Comparison of ENCODE assay signal across 10 cellular contexts in genomic region chr3:10437995-10438901, GRCh38.
A peak's percentile ranks its signal among the peaks of the same experiment; 100 is the strongest.
DNase-seq lines count a peak whose midpoint lies in the region; ATAC-seq and TF ChIP-seq lines count a peak whose summit lies in the region.
"Had no signal": no experiment of that assay in that cellular context is flagged by ENCODE, and none has a peak within 500 bp of the region (broad histone marks: within the 10 kb centered on the region; RNA-seq: fewer than 3 reads in every experiment).

No MANE protein-coding gene starts in this region.

- no peaks in the 10 kb centered on the region for H3K4me1 ChIP-seq in foreskin keratinocyte
- H3K4me1 ChIP-seq: thyroid gland had no signal

- H3K4me1 Mint-ChIP-seq in T-cell (peaks cover 32 to 36% (median 36%) of the 10 kb centered on the region in 3 donors), MCF 10A (ENCODE audit: insufficient read depth, unreplicated experiment) (no peaks in the 10 kb centered on the region)
- peaks cover 42% of the 10 kb centered on the region for H3K4me1 Mint-ChIP-seq in stimulated activated naive CD8-positive, alpha-beta T cell treated with anti-CD3 and anti-CD28 coated beads, Interleukin-15, Interleukin-2, amounts not matched to agents 100 ng/mL and 50 ng/mL, for 24 hours (ENCODE audit: low read depth)

- TF ChIP-seq CTCF in foreskin keratinocyte (conservative IDR thresholded peaks at IDR 0.05), result no peak
- no peak for TF ChIP-seq CTCF in MCF 10A (IDR thresholded peaks at IDR 0.05; ENCODE audit: unreplicated experiment)

- ATAC-seq in activated naive CD4-positive, alpha-beta T cell treated with anti-CD3 and anti-CD28 coated beads, Interleukin-2, amount 50 U/mL, for 72 hours, result peak in 1 of 2 donors; percentile 8
- ATAC-seq in T-cell (replicated peaks in 1 of 4) (no peak), foreskin keratinocyte (peak; percentile 24), GM21515 (IDR thresholded peaks at IDR 0.05; ENCODE audit: unreplicated experiment) (no peak)

- CTCF ChIA-PET in T-cell (lab: Charles Lee) (no interaction called here), MCF 10A (lab: Yijun Ruan, JAX) (no interaction called here)

- H3K9me3 Mint-ChIP-seq in activated naive CD4-positive, alpha-beta T cell treated with anti-CD3 and anti-CD28 coated beads, Interleukin-2, amount 50 U/mL, for 72 hours, result no peaks in the 10 kb centered on the region
- H3K9me3 Mint-ChIP-seq in T-cell (no peaks in the 10 kb centered on the region), MCF 10A (ENCODE audit: unreplicated experiment) (no peaks in the 10 kb centered on the region)
- H3K9me3 Mint-ChIP-seq in stimulated activated naive CD8-positive, alpha-beta T cell treated with anti-CD3 and anti-CD28 coated beads, Interleukin-15, Interleukin-2, amounts not matched to agents 100 ng/mL and 50 ng/mL, for 24 hours, result no peaks in the 10 kb centered on the region

- H3K27me3 Mint-ChIP-seq in T-cell, result no peaks in the 10 kb centered on the region
- H3K27me3 Mint-ChIP-seq in stimulated activated naive CD8-positive, alpha-beta T cell treated with anti-CD3 and anti-CD28 coated beads, Interleukin-15, Interleukin-2, amounts not matched to agents 100 ng/mL and 50 ng/mL, for 24 hours, result no peaks in the 10 kb centered on the region
- H3K27me3 Mint-ChIP-seq in MCF 10A (ENCODE audit: insufficient read depth, unreplicated experiment), result no peaks in the 10 kb centered on the region

- H3K27me3 ChIP-seq in foreskin keratinocyte, result peaks cover 9% of the 10 kb centered on the region
- H3K27me3 ChIP-seq: thyroid gland had no signal

- intact Hi-C loops in head of caudate nucleus (cut with DNase I) (no loop called here), MCF 10A (cut with micrococcal nuclease) (no loop called here)

- POLR2A ChIA-PET in T-cell (lab: Charles Lee), result interaction anchor here in 1 of 2 donors (0.6 kb wide), 1 partner anchor 32 kb away, joined by 4 read pairs; no protein-coding TSS in a partner anchor
- POLR2A ChIA-PET in MCF 10A (lab: Yijun Ruan, JAX), result no interaction called here

- no peak overlapping the region for H3K27ac ChIP-seq in foreskin keratinocyte
- H3K27ac ChIP-seq: thyroid gland had no signal

- H3K4me3 Mint-ChIP-seq in T-cell, result peak overlapping the region in 1 of 3 donors; percentile 9
- no peak overlapping the region for H3K4me3 Mint-ChIP-seq in stimulated activated naive CD8-positive, alpha-beta T cell treated with anti-CD3 and anti-CD28 coated beads, Interleukin-15, Interleukin-2, amounts not matched to agents 100 ng/mL and 50 ng/mL, for 24 hours
- no peak overlapping the region for H3K4me3 Mint-ChIP-seq in MCF 10A (ENCODE audit: unreplicated experiment)

- no peaks in the 10 kb centered on the region for H3K36me3 Mint-ChIP-seq in activated naive CD4-positive, alpha-beta T cell treated with anti-CD3 and anti-CD28 coated beads, Interleukin-2, amount 50 U/mL, for 72 hours
- H3K36me3 Mint-ChIP-seq in T-cell, result no peaks in the 10 kb centered on the region
- no peaks in the 10 kb centered on the region for H3K36me3 Mint-ChIP-seq in stimulated activated naive CD8-positive, alpha-beta T cell treated with anti-CD3 and anti-CD28 coated beads, Interleukin-15, Interleukin-2, amounts not matched to agents 100 ng/mL and 50 ng/mL, for 24 hours (ENCODE audit: low read depth)
- no peaks in the 10 kb centered on the region for H3K36me3 Mint-ChIP-seq in MCF 10A (ENCODE audit: insufficient read depth, unreplicated experiment)

- no peak for DNase-seq in activated naive CD4-positive, alpha-beta T cell treated with anti-CD3 and anti-CD28 coated beads, Interleukin-2, amount 50 U/mL, for 72 hours (ENCODE audit: low spot score in 2 of 2)
- DNase-seq in activated naive CD4-positive, alpha-beta T cell treated with anti-CD3 and anti-CD28 coated beads, Interleukin-2, amount 50 U/mL, for 16 hours, result no peak
- DNase-seq in T-cell, result no peak
- DNase-seq in foreskin keratinocyte, result peak in 1 of 2 donors; percentile 22
- DNase-seq in head of caudate nucleus, result no peak
- no peak for DNase-seq in MCF 10A (ENCODE audit: unreplicated experiment)
- DNase-seq: NCI-H1092 treated with DMSO at 0.1 percent for 48 hours, thyroid gland had no signal

- H3K27ac Mint-ChIP-seq in activated naive CD4-positive, alpha-beta T cell treated with anti-CD3 and anti-CD28 coated beads, Interleukin-2, amount 50 U/mL, for 72 hours, result peak overlapping the region; percentile 16 to 59
- peak overlapping the region; percentile 84 to 88 for H3K27ac Mint-ChIP-seq in T-cell
- H3K27ac Mint-ChIP-seq in stimulated activated naive CD8-positive, alpha-beta T cell treated with anti-CD3 and anti-CD28 coated beads, Interleukin-15, Interleukin-2, amounts not matched to agents 100 ng/mL and 50 ng/mL, for 24 hours, result peak overlapping the region; percentile 49
- H3K27ac Mint-ChIP-seq in MCF 10A (ENCODE audit: low read depth, unreplicated experiment), result no peak overlapping the region

- BruUV-seq in MCF 10A (replicated peaks; lab: Mats Ljungman, UMichigan), result no TSS peak
